In genomic region chr9:39588056-39588814, GRCh38 we compare ENCODE assay signal across 20 cellular contexts.
DNase-seq lines count a peak whose midpoint lies in the region; ATAC-seq, FAIRE-seq and TF ChIP-seq lines count a peak whose summit lies in the region.
"Had no signal": no experiment of that assay in that cellular context is flagged by ENCODE, and none has a peak within 500 bp of the region (broad histone marks: within the 10 kb centered on the region; RNA-seq: fewer than 3 reads in every experiment).

No MANE protein-coding gene starts in this region.

- H4K20me1 ChIP-seq in MM.1S (ENCODE audit: insufficient read depth, low read length) = no peaks in the 10 kb centered on the region

- H3K4me1 ChIP-seq in MM.1S (ENCODE audit: low read length) = no peaks in the 10 kb centered on the region
- H3K4me1 ChIP-seq: parathyroid adenoma, upper lobe of left lung had no signal

- TF ChIP-seq CTCF in GM20000 (IDR thresholded peaks at IDR 0.05; ENCODE audit: extremely low read depth, missing control alignments) = no peak
- no peak for TF ChIP-seq CTCF in MM.1S (IDR thresholded peaks at IDR 0.05; ENCODE audit: low read length)

- H3K9me3 Mint-ChIP-seq in stimulated activated effector memory CD8-positive, alpha-beta T cell treated with anti-CD3 and anti-CD28 coated beads, Interleukin-12 subunit alpha, Interleukin-12 subunit beta, amount 100 ng/mL, for 72 hours = no peaks in the 10 kb centered on the region
- H3K9me3 Mint-ChIP-seq: activated B cell treated with CpG ODN at 0.5 μM for 24 hours; activated naive CD4-positive, alpha-beta T cell treated with anti-CD3 and anti-CD28 coated beads, Interleukin-2, amount 10 ng/mL, durations not matched to agents 7 days and 5 days; CD4-positive, alpha-beta T cell had no signal

- H3K9me3 ChIP-seq in MM.1S (replicated peaks; ENCODE audit: insufficient read depth, low read length) = no peaks in the 10 kb centered on the region
- H3K9me3 ChIP-seq: upper lobe of left lung had no signal

- no peaks in the 10 kb centered on the region for H3K79me2 ChIP-seq in MM.1S (ENCODE audit: low read length)
- H3K79me2 ChIP-seq: parathyroid adenoma had no signal

- no peak overlapping the region for H3K27ac ChIP-seq in MM.1S (ENCODE audit: low read length)
- H3K27ac ChIP-seq: parathyroid adenoma, upper lobe of left lung had no signal

- no peak overlapping the region for H3K4me3 ChIP-seq in MM.1S (ENCODE audit: low read length)
- H3K4me3 ChIP-seq: upper lobe of left lung had no signal

- no peaks in the 10 kb centered on the region for H3F3A ChIP-seq in MM.1S (ENCODE audit: insufficient read depth, low read length)

- no peaks in the 10 kb centered on the region for H3K4me1 Mint-ChIP-seq in stimulated activated effector memory CD8-positive, alpha-beta T cell treated with anti-CD3 and anti-CD28 coated beads, Interleukin-12 subunit alpha, Interleukin-12 subunit beta, amount 100 ng/mL, for 72 hours
- H3K4me1 Mint-ChIP-seq: activated B cell treated with CpG ODN at 0.5 μM for 24 hours; activated naive CD4-positive, alpha-beta T cell treated with anti-CD3 and anti-CD28 coated beads, Interleukin-2, amount 10 ng/mL, durations not matched to agents 7 days and 5 days had no signal

- no peak for FAIRE-seq in RCC 7860 (lab: Jason Lieb, UNC)
- FAIRE-seq: bronchial epithelial cell, GM19239, islet of Langerhans had no signal

- no peaks in the 10 kb centered on the region for H3K36me3 ChIP-seq in MM.1S (replicated peaks; ENCODE audit: insufficient read depth, low read length)
- H3K36me3 ChIP-seq: upper lobe of left lung had no signal

- H3K36me3 Mint-ChIP-seq in stimulated activated effector memory CD8-positive, alpha-beta T cell treated with anti-CD3 and anti-CD28 coated beads, Interleukin-12 subunit alpha, Interleukin-12 subunit beta, amount 100 ng/mL, for 72 hours = no peaks in the 10 kb centered on the region
- H3K36me3 Mint-ChIP-seq: activated naive CD4-positive, alpha-beta T cell treated with anti-CD3 and anti-CD28 coated beads, Interleukin-2, amount 10 ng/mL, durations not matched to agents 7 days and 5 days had no signal

- H3K9ac ChIP-seq in MM.1S (ENCODE audit: low read length) = no peak overlapping the region
- H3K9ac ChIP-seq: parathyroid adenoma had no signal

- H3K9me2 ChIP-seq in MM.1S (replicated peaks; ENCODE audit: insufficient read depth, low read length) = no peaks in the 10 kb centered on the region

- no peak overlapping the region for H2AFZ ChIP-seq in MM.1S (ENCODE audit: low read length)
- H2AFZ ChIP-seq: parathyroid adenoma had no signal

- no peaks in the 10 kb centered on the region for H3K27me3 ChIP-seq in MM.1S (replicated peaks; ENCODE audit: insufficient read depth, low read length)
- H3K27me3 ChIP-seq: upper lobe of left lung had no signal

- no peak overlapping the region for H3K27ac Mint-ChIP-seq in stimulated activated effector memory CD8-positive, alpha-beta T cell treated with anti-CD3 and anti-CD28 coated beads, Interleukin-12 subunit alpha, Interleukin-12 subunit beta, amount 100 ng/mL, for 72 hours
- H3K27ac Mint-ChIP-seq: activated B cell treated with CpG ODN at 0.5 μM for 24 hours; activated naive CD4-positive, alpha-beta T cell treated with anti-CD3 and anti-CD28 coated beads, Interleukin-2, amount 10 ng/mL, durations not matched to agents 7 days and 5 days; CD4-positive, alpha-beta T cell had no signal

- peak; percentile 2 for DNase-seq in GM20000 (ENCODE audit: low spot score)
- DNase-seq in RCC 7860 (ENCODE audit: low spot score) = peak; percentile 3
- peak; percentile 17 for DNase-seq in iPS-NIHi11 (ENCODE audit: low spot score)
- no peak for DNase-seq in stimulated activated effector memory CD8-positive, alpha-beta T cell treated with anti-CD3 and anti-CD28 coated beads, Interleukin-12 subunit alpha, Interleukin-12 subunit beta, amount 100 ng/mL, for 72 hours (ENCODE audit: low spot score in 2 of 2)
- no peak for DNase-seq in glomerular visceral epithelial cell (ENCODE audit: extremely low spot score)
- no peak for DNase-seq in MM.1S
- DNase-seq: activated B cell treated with CpG ODN at 0.5 μM for 24 hours; activated naive CD4-positive, alpha-beta T cell treated with anti-CD3 and anti-CD28 coated beads, Interleukin-2, amount 10 ng/mL, durations not matched to agents 7 days and 5 days; CD4-positive, alpha-beta T cell; effector CD8-positive, alpha-beta T cell; EL; NCI-H510A; PC-3; upper lobe of left lung had no signal

- ATAC-seq in stimulated activated effector memory CD8-positive, alpha-beta T cell treated with anti-CD3 and anti-CD28 coated beads, Interleukin-12 subunit alpha, Interleukin-12 subunit beta, amount 100 ng/mL, for 72 hours = peak; percentile 45
- ATAC-seq in GM21526 (IDR thresholded peaks at IDR 0.05; ENCODE audit: low FRiP score, unreplicated experiment) = no peak
- ATAC-seq in HG02852 (IDR thresholded peaks at IDR 0.05; ENCODE audit: unreplicated experiment) = no peak
- ATAC-seq: PC-3 had no signal

- H3K4me2 ChIP-seq in MM.1S (ENCODE audit: low read depth, low read length) = no peak overlapping the region

- no peak overlapping the region for H3K4me3 Mint-ChIP-seq in stimulated activated effector memory CD8-positive, alpha-beta T cell treated with anti-CD3 and anti-CD28 coated beads, Interleukin-12 subunit alpha, Interleukin-12 subunit beta, amount 100 ng/mL, for 72 hours
- H3K4me3 Mint-ChIP-seq: activated B cell treated with CpG ODN at 0.5 μM for 24 hours; activated naive CD4-positive, alpha-beta T cell treated with anti-CD3 and anti-CD28 coated beads, Interleukin-2, amount 10 ng/mL, durations not matched to agents 7 days and 5 days; CD4-positive, alpha-beta T cell had no signal

Comparison
In these comparisons a context has a peak if more than half of its experiments do, and no peak if none do; other contexts are left out.
1. DNase-seq: peak in GM20000 (single experiment), RCC 7860 (single experiment) and iPS-NIHi11 (single experiment); none in stimulated activated effector memory CD8-positive, alpha-beta T cell treated with anti-CD3 and anti-CD28 coated beads, Interleukin-12 subunit alpha, Interleukin-12 subunit beta, amount 100 ng/mL, for 72 hours (0 of 2), glomerular visceral epithelial cell (single experiment) and MM.1S (single experiment).